ENCODE assay signal across 10 cellular contexts in the genomic region with DNA sequence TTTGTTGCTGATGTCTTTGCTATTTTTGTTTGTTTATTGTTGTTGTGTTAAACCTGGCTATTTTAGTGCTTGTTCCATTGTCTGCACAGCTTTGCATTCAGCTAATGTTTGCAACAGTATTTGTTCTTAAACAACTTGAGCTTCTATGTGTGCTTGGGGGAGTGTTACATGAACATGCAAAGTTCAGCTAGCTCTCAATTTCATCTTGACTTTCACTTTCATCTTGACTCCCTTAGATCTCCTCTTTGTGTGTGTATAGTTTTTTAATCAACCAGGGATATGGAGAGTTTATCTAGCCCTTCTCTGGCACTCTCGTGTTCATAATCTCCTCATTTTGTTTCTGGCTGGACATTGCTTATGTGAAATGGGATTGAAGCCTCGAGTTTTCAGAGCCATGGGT.
DNase-seq lines count a peak whose midpoint lies in the region; ATAC-seq, FAIRE-seq and TF ChIP-seq lines count a peak whose summit lies in the region.
"Had no signal": no experiment of that assay in that cellular context is flagged by ENCODE, and none has a peak within 500 bp of the region (broad histone marks: within the 10 kb centered on the region; RNA-seq: fewer than 3 reads in every experiment).

No MANE protein-coding gene starts in this region.

- ATAC-seq in GM18511 (IDR thresholded peaks at IDR 0.05; ENCODE audit: unreplicated experiment) (peak; percentile 99), GM21576 (IDR thresholded peaks at IDR 0.05; ENCODE audit: unreplicated experiment) (peak; percentile 99), HG03469 (IDR thresholded peaks at IDR 0.05; ENCODE audit: unreplicated experiment) (peak; percentile 98), HepG2 (no peak; the same call in 2 of the 3 replicates)
- ATAC-seq in stimulated activated effector memory CD8-positive, alpha-beta T cell treated with anti-CD3 and anti-CD28 coated beads, Interleukin-12 subunit alpha, Interleukin-12 subunit beta, amount 100 ng/mL, for 72 hours, result no peak

- no peaks in the 10 kb centered on the region for H4K20me1 ChIP-seq in HepG2 (ENCODE audit: insufficient read depth, low read length)

- POLR2A ChIA-PET in HepG2 (lab: Yijun Ruan, JAX), result no interaction called here

- peaks cover 7% of the 10 kb centered on the region for H3K4me1 Mint-ChIP-seq in stimulated activated effector memory CD8-positive, alpha-beta T cell treated with anti-CD3 and anti-CD28 coated beads, Interleukin-12 subunit alpha, Interleukin-12 subunit beta, amount 100 ng/mL, for 72 hours

- no peaks in the 10 kb centered on the region for H3K9me3 ChIP-seq in HepG2 (ENCODE audit: low read length)

- no peak overlapping the region for H3K9ac ChIP-seq in HepG2 (ENCODE audit: insufficient read depth, low read depth, low read length)

- no peak overlapping the region for H3K4me3 Mint-ChIP-seq in stimulated activated effector memory CD8-positive, alpha-beta T cell treated with anti-CD3 and anti-CD28 coated beads, Interleukin-12 subunit alpha, Interleukin-12 subunit beta, amount 100 ng/mL, for 72 hours

- DNase-seq in HepG2 (ENCODE audit: low spot score), result no peak
- DNase-seq in globus pallidus (ENCODE audit: low spot score), result no peak
- DNase-seq in SHP77 (lab: John Stamatoyannopoulos, UW), result no peak
- no peak for DNase-seq in DMS153 treated with DMSO at 0.1 percent for 48 hours (lab: John Stamatoyannopoulos, UW; ENCODE audit: unreplicated experiment)
- no peak for DNase-seq in stimulated activated effector memory CD8-positive, alpha-beta T cell treated with anti-CD3 and anti-CD28 coated beads, Interleukin-12 subunit alpha, Interleukin-12 subunit beta, amount 100 ng/mL, for 72 hours (ENCODE audit: low spot score in 2 of 2)
- DNase-seq: erythroblast, NCI-H69 had no signal

- H3K27ac Mint-ChIP-seq in stimulated activated effector memory CD8-positive, alpha-beta T cell treated with anti-CD3 and anti-CD28 coated beads, Interleukin-12 subunit alpha, Interleukin-12 subunit beta, amount 100 ng/mL, for 72 hours, result no peak overlapping the region

- in situ Hi-C loops in HepG2 (cut with HindIII; ENCODE audit: extremely low pct_ligation_motif_present, low pct_unique_long_range_greater_than_20kb), result no loop called here

- BruUV-seq in HepG2 (replicated peaks; lab: Mats Ljungman, UMichigan), result no TSS peak

- CTCF ChIA-PET in HepG2 (lab: Yijun Ruan, JAX; ENCODE audit: low intra/inter-chr PET ratio, low total read pairs), result no interaction called here

- H3K4me3 ChIP-seq in HepG2 (replicated peaks in 1 of 3; ENCODE audit: insufficient read depth in 1 of 3, low read depth in 2 of 3, low read length in 3 of 3), result peak overlapping the region in 1 of 3 experiments; percentile 13; a peak in 1 of 6 replicates

- no peak overlapping the region for H2AFZ ChIP-seq in HepG2 (ENCODE audit: low read length)

- no peaks in the 10 kb centered on the region for H3K4me1 ChIP-seq in HepG2 (ENCODE audit: insufficient read depth, low read length)

- no peak for TF ChIP-seq EP300 in HepG2 (IDR thresholded peaks at IDR 0.05; ENCODE audit: low read depth in 2 of 2, low read length in 2 of 2)
- TF ChIP-seq EP300 in HepG2 (CRISPR knock-in tag; IDR thresholded peaks at IDR 0.05; ENCODE audit: borderline replicate concordance), result no peak

- intact Hi-C loops in HepG2 (cut with micrococcal nuclease; ENCODE audit: unreplicated experiment), result no loop called here

- no peaks in the 10 kb centered on the region for H3K9me3 Mint-ChIP-seq in stimulated activated effector memory CD8-positive, alpha-beta T cell treated with anti-CD3 and anti-CD28 coated beads, Interleukin-12 subunit alpha, Interleukin-12 subunit beta, amount 100 ng/mL, for 72 hours

- H3K79me2 ChIP-seq in HepG2 (ENCODE audit: insufficient read depth, low read length), result no peaks in the 10 kb centered on the region

- no peaks in the 10 kb centered on the region for H3K36me3 ChIP-seq in HepG2 (replicated peaks in 1 of 2; ENCODE audit: control insufficient read depth in 1 of 2, insufficient read depth in 2 of 2, low read length in 2 of 2)

- H3K36me3 Mint-ChIP-seq in stimulated activated effector memory CD8-positive, alpha-beta T cell treated with anti-CD3 and anti-CD28 coated beads, Interleukin-12 subunit alpha, Interleukin-12 subunit beta, amount 100 ng/mL, for 72 hours, result no peaks in the 10 kb centered on the region

- no peak for TF ChIP-seq POLR2A in HepG2 (IDR thresholded peaks at IDR 0.05; ENCODE audit: insufficient read depth in 1 of 2, low read depth in 2 of 2, low read length in 2 of 2)

- FAIRE-seq in HepG2 (lab: Jason Lieb, UNC), result no peak

- no peaks in the 10 kb centered on the region for H3K27me3 ChIP-seq in HepG2 (ENCODE audit: control insufficient read depth in 1 of 2, insufficient read depth in 2 of 2, low read length in 2 of 2)

- H3K27ac ChIP-seq in HepG2 (ENCODE audit: extremely low read length, insufficient read depth, low read length), result no peak overlapping the region

- H3K4me2 ChIP-seq in HepG2 (ENCODE audit: low read depth, low read length), result peak overlapping the region; percentile 34

- 0% methylated on average over 2 of the region's 2 CpGs for WGBS in HepG2 (ENCODE audit: low lambda C conversion rate)

- no peak for TF ChIP-seq RAD21 in HepG2 (CRISPR knock-in tag; IDR thresholded peaks at IDR 0.05)

- no peak for TF ChIP-seq CTCF in HepG2 (CRISPR knock-in tag; IDR thresholded peaks at IDR 0.05)

TF ChIP-seq in HepG2, 621 proteins besides CTCF, POLR2A, EP300 and RAD21:
- TF ChIP-seq ZNF350 (CRISPR knock-in tag; IDR thresholded peaks at IDR 0.05; ENCODE audit: borderline replicate concordance, low read depth), result no peak
- no peak for TF ChIP-seq ZNF850 (CRISPR knock-in tag; conservative IDR thresholded peaks at IDR 0.05)
- TF ChIP-seq ZNF260 (CRISPR knock-in tag; IDR thresholded peaks at IDR 0.05; ENCODE audit: borderline replicate concordance, low read depth), result no peak
- TF ChIP-seq ZNF10 (CRISPR knock-in tag; IDR thresholded peaks at IDR 0.05; ENCODE audit: borderline replicate concordance, low read depth), result no peak
- TF ChIP-seq SP2 (CRISPR knock-in tag; IDR thresholded peaks at IDR 0.05), result no peak
- no peak for TF ChIP-seq CREB1 (IDR thresholded peaks at IDR 0.05)
- no peak for TF ChIP-seq CREB1 (CRISPR knock-in tag; IDR thresholded peaks at IDR 0.05)
- TF ChIP-seq, protein P1, sequence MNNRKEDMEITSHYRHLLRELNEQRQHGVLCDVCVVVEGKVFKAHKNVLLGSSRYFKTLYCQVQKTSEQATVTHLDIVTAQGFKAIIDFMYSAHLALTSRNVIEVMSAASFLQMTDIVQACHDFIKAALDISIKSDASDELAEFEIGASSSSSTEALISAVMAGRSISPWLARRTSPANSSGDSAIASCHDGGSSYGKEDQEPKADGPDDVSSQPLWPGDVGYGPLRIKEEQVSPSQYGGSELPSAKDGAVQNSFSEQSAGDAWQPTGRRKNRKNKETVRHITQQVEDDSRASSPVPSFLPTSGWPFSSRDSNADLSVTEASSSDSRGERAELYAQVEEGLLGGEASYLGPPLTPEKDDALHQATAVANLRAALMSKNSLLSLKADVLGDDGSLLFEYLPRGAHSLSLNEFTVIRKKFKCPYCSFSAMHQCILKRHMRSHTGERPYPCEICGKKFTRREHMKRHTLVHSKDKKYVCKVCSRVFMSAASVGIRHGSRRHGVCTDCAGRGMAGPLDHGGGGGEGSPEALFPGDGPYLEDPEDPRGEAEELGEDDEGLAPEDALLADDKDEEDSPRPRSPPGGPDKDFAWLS (CRISPR knock-in tag; IDR thresholded peaks at IDR 0.05; ENCODE audit: borderline replicate concordance), result no peak
- TF ChIP-seq RXRA (CRISPR knock-in tag; IDR thresholded peaks at IDR 0.05), result no peak
- TF ChIP-seq, protein P2, sequence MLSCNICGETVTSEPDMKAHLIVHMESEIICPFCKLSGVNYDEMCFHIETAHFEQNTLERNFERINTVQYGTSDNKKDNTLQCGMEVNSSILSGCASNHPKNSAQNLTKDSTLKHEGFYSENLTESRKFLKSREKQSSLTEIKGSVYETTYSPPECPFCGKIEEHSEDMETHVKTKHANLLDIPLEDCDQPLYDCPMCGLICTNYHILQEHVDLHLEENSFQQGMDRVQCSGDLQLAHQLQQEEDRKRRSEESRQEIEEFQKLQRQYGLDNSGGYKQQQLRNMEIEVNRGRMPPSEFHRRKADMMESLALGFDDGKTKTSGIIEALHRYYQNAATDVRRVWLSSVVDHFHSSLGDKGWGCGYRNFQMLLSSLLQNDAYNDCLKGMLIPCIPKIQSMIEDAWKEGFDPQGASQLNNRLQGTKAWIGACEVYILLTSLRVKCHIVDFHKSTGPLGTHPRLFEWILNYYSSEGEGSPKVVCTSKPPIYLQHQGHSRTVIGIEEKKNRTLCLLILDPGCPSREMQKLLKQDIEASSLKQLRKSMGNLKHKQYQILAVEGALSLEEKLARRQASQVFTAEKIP (CRISPR knock-in tag; IDR thresholded peaks at IDR 0.05; ENCODE audit: borderline replicate concordance), result no peak
- TF ChIP-seq KAT8 (CRISPR knock-in tag; IDR thresholded peaks at IDR 0.05), result no peak
- no peak for TF ChIP-seq MED1 (CRISPR knock-in tag; IDR thresholded peaks at IDR 0.05)

Comparison
In these comparisons a context has a peak if more than half of its experiments do, and no peak if none do; other contexts are left out.
1. ATAC-seq: peak in GM18511 (single experiment), GM21576 (single experiment) and HG03469 (single experiment); none in HepG2 (single experiment) and stimulated activated effector memory CD8-positive, alpha-beta T cell treated with anti-CD3 and anti-CD28 coated beads, Interleukin-12 subunit alpha, Interleukin-12 subunit beta, amount 100 ng/mL, for 72 hours (single experiment).